1 cellular context compared by ENCODE assay signal in the genomic region with DNA sequence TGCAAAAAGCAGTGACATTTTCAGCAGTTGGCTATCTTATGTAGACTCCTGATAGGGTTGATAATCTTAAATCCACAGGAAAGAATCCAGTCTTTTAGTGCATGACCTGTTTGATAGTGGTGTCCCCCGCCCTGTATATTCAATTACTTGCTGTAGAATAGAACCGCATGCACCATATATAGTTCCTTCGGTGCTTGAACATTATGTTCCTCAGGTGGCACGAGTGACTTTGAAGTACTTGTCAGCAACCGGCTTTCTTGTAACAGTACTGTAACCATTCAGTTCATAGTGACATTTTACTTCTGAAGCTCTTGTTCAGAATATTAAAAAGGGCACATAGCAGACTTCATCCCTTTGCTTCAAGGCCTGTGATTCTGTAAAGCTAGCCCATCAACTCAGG.
TF ChIP-seq lines count a peak whose summit lies in the region.

No MANE protein-coding gene starts in this region.

TF ChIP-seq in IMR-90, 13 proteins besides CTCF, POLR2A, EP300 and RAD21 (continued from another document):
- TF ChIP-seq FOS (IDR thresholded peaks at IDR 0.05; ENCODE audit: low read depth, low read length) = no peak
- TF ChIP-seq RCOR1 (IDR thresholded peaks at IDR 0.05; ENCODE audit: insufficient replicate concordance, low read length) = no peak
- TF ChIP-seq, protein P1, sequence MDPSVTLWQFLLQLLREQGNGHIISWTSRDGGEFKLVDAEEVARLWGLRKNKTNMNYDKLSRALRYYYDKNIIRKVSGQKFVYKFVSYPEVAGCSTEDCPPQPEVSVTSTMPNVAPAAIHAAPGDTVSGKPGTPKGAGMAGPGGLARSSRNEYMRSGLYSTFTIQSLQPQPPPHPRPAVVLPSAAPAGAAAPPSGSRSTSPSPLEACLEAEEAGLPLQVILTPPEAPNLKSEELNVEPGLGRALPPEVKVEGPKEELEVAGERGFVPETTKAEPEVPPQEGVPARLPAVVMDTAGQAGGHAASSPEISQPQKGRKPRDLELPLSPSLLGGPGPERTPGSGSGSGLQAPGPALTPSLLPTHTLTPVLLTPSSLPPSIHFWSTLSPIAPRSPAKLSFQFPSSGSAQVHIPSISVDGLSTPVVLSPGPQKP (IDR thresholded peaks at IDR 0.05; ENCODE audit: borderline replicate concordance, low read depth, low read length) = no peak
- TF ChIP-seq, protein P2, sequence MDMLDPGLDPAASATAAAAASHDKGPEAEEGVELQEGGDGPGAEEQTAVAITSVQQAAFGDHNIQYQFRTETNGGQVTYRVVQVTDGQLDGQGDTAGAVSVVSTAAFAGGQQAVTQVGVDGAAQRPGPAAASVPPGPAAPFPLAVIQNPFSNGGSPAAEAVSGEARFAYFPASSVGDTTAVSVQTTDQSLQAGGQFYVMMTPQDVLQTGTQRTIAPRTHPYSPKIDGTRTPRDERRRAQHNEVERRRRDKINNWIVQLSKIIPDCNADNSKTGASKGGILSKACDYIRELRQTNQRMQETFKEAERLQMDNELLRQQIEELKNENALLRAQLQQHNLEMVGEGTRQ (IDR thresholded peaks at IDR 0.05; ENCODE audit: low read depth, low read length) = no peak
- TF ChIP-seq NFE2L2 (IDR thresholded peaks at IDR 0.05; ENCODE audit: low read depth, low read length) = no peak
- TF ChIP-seq CHD1 (IDR thresholded peaks at IDR 0.05; ENCODE audit: low read depth, low read length) = no peak
- no peak for TF ChIP-seq BHLHE40 (IDR thresholded peaks at IDR 0.05; ENCODE audit: low read depth, low read length)
- TF ChIP-seq RFX5 (IDR thresholded peaks at IDR 0.05; ENCODE audit: low read depth, low read length) = no peak
